Comparison of ENCODE assay signal across 9 cellular contexts in the genomic region with DNA sequence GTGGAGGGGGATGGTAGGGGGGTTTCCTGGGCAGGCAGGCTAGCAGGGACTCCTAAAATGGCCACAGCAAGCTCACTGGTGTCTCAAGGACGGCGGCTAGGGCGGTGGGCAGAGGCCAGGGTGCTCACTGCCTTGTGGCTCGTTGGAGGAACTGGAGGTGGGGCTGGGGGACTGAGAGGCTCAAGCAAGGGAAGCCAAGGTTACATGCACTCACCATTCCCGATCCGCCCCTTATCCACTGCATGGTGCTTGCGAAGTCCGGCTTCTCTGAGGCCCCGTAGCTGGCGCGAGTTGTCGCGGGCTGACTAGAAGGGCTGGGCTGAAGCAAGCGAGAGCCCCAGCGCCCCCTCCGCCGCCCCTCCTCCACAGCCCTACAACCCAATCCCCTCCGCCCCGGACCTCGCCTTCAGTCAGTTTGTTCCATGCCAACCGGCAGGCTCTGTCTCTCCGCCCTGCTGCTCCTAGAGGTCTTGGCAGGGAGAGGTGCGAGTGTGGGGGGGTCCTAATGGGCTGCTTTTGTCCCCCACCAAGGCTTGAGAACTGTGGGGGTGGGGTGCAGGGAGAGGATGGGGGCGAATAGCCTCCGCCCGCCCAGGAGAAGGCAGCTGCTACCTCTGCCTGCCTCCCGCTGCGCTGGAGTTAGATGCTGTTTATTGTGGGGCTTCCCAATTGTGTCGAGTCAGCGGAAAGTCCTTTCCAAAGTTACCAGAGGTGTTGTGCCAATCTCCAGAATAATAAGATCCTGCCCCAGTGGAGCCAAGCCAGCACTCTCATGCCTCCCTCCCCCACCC. TPM values are rescaled to one million over a fixed set of nuclear protein-coding genes. Genes with fewer than 3 reads are reported as not detected.
DNase-seq lines count a peak whose midpoint lies in the region; ATAC-seq and TF ChIP-seq lines count a peak whose summit lies in the region.
"Had no signal": no experiment of that assay in that cellular context is flagged by ENCODE, and none has a peak within 500 bp of the region (broad histone marks: within the 10 kb centered on the region; RNA-seq: fewer than 3 reads in every experiment).

ARHGEF9 (minus strand) TSS at position 313 of the 791 bp plus-strand sequence; CDS start at position 244, 69 bp downstream.

- H3K4me2 ChIP-seq in SK-N-SH: peak within 1 kb of the TSS; percentile 77

- no peaks in the 10 kb centered on the region for H3K36me3 ChIP-seq in SK-N-SH (replicated peaks in 1 of 2; ENCODE audit: control insufficient read depth in 1 of 2, insufficient read depth in 2 of 2, low read length in 1 of 2)
- no peaks in the 10 kb centered on the region for H3K36me3 ChIP-seq in esophagus squamous epithelium
- H3K36me3 ChIP-seq in muscle layer of colon (ENCODE audit: insufficient read depth, low read length): no peaks in the 10 kb centered on the region
- H3K36me3 ChIP-seq in vagina: no peaks in the 10 kb centered on the region

- no peak for TF ChIP-seq EP300 in SK-N-SH (IDR thresholded peaks at IDR 0.05; ENCODE audit: borderline replicate concordance in 1 of 2, low read depth in 1 of 2, low read length in 1 of 2)

- H3K9me2 ChIP-seq in SK-N-SH: no peaks in the 10 kb centered on the region

- H3K79me2 ChIP-seq in SK-N-SH (ENCODE audit: insufficient read depth): no peaks in the 10 kb centered on the region

- CTCF ChIA-PET in SK-N-SH (lab: Yijun Ruan, JAX): no interaction called here

- no peaks in the 10 kb centered on the region for H3F3A ChIP-seq in SK-N-SH (replicated peaks; ENCODE audit: insufficient read depth)

- H4K20me1 ChIP-seq in SK-N-SH (ENCODE audit: insufficient read depth): no peaks in the 10 kb centered on the region

- H3K27me3 ChIP-seq in SK-N-SH (ENCODE audit: insufficient read depth) (no peaks in the 10 kb centered on the region), esophagus squamous epithelium (peaks cover 0 to 3% (median under 1%) of the 10 kb centered on the region in 4 donors), muscle layer of colon (ENCODE audit: control insufficient read depth in 1 of 2, insufficient read depth in 2 of 2, low read length in 2 of 2) (peaks cover 0 to 13% of the 10 kb centered on the region in 2 donors), vagina (peaks cover 5% of the 10 kb centered on the region)

- peak within 1 kb of the TSS; percentile 70; the same call in 1 of the 2 replicates for H2AFZ ChIP-seq in SK-N-SH (ENCODE audit: low read depth)

- no peak for TF ChIP-seq RAD21 in SK-N-SH (IDR thresholded peaks at IDR 0.05; ENCODE audit: low read length)

- H3K4me3 ChIP-seq in SK-N-SH (ENCODE audit: low read depth in 2 of 2, low read length in 1 of 2) (peak within 1 kb of the TSS; percentile 43 to 44; a peak in 3 of 4 replicates), esophagus squamous epithelium (peak within 1 kb of the TSS; percentile 17 to 67 (median 44)), muscle layer of colon (ENCODE audit: low read depth in 1 of 2, low read length in 2 of 2) (peak within 1 kb of the TSS; percentile 50 to 59), vagina (peak within 1 kb of the TSS; percentile 42 to 55)

- peak; percentile 15 for DNase-seq in NCI-H1694 treated with DMSO at 0.1 percent for 48 hours (lab: John Stamatoyannopoulos, UW)
- no peak for DNase-seq in NCI-H1694 (lab: John Stamatoyannopoulos, UW)
- peak; percentile 69 for DNase-seq in SK-N-SH
- no peak for DNase-seq in esophagus squamous epithelium (lab: John Stamatoyannopoulos, UW)
- no peak for DNase-seq in vagina (ENCODE audit: extremely low spot score in 2 of 2)

- H3K27ac ChIP-seq in SK-N-SH (ENCODE audit: low read depth in 2 of 2, low read length in 1 of 2) (peak within 1 kb of the TSS in 1 of 2 experiments; percentile 30; a peak in 1 of 4 replicates), esophagus squamous epithelium (peak within 1 kb of the TSS in 3 of 4 donors; percentile 1 to 45 (median 29)), muscle layer of colon (ENCODE audit: low read depth, low read length) (peak within 1 kb of the TSS; percentile 52), vagina (peak within 1 kb of the TSS; percentile 30)
- H3K27ac ChIP-seq: C4-2B had no signal

- POLR2A ChIA-PET in SK-N-SH (lab: Yijun Ruan, JAX): interaction anchor here (1.2 to 1.8 kb wide), 2 partner anchors 30 to 40 kb away, joined by 3 to 6 read pairs; no protein-coding TSS in a partner anchor

- TF ChIP-seq POLR2A in esophagus squamous epithelium (IDR thresholded peaks at IDR 0.05) (no peak), vagina (IDR thresholded peaks at IDR 0.05) (no peak)

- no peak within 1 kb of the TSS for H3K9ac ChIP-seq in SK-N-SH
- H3K9ac ChIP-seq in muscle layer of colon (ENCODE audit: low read length): peak within 1 kb of the TSS; percentile 23

- H3K4me1 ChIP-seq in SK-N-SH (ENCODE audit: control insufficient read depth in 1 of 2, insufficient read depth in 2 of 2, low read depth in 1 of 2, low read length in 1 of 2) (no peaks in the 10 kb centered on the region; a peak in 1 of 4 replicates), esophagus squamous epithelium (no peaks in the 10 kb centered on the region), muscle layer of colon (ENCODE audit: insufficient read depth, low read length) (no peaks in the 10 kb centered on the region), vagina (no peaks in the 10 kb centered on the region)

- ATAC-seq in HG02571 (IDR thresholded peaks at IDR 0.05; ENCODE audit: unreplicated experiment) (no peak), HG02970 (IDR thresholded peaks at IDR 0.05; ENCODE audit: low FRiP score, unreplicated experiment) (no peak)

- WGBS in SK-N-SH (ENCODE audit: low lambda C conversion rate): 18% methylated on average over 12 of the region's 30 CpGs
- WGBS in esophagus squamous epithelium, 2 donors: 0 to 44% methylated on average over 5 to 13 of the region's 30 CpGs

- H3K9me3 ChIP-seq in SK-N-SH: no peaks in the 10 kb centered on the region
- H3K9me3 ChIP-seq in esophagus squamous epithelium: no peaks in the 10 kb centered on the region
- H3K9me3 ChIP-seq in muscle layer of colon (ENCODE audit: low read length): no peaks in the 10 kb centered on the region
- H3K9me3 ChIP-seq in vagina: no peaks in the 10 kb centered on the region

- intact Hi-C loops in esophagus squamous epithelium (cut with DNase I): no loop called here
- intact Hi-C loops in vagina (cut with DNase I): no loop called here

- TF ChIP-seq CTCF in SK-N-SH (IDR thresholded peaks at IDR 0.05) (no peak), esophagus squamous epithelium (IDR thresholded peaks at IDR 0.05) (no peak), vagina (IDR thresholded peaks at IDR 0.05) (no peak)

TF ChIP-seq in SK-N-SH, 30 proteins besides CTCF, POLR2A, EP300 and RAD21:
- TF ChIP-seq CHD2 (IDR thresholded peaks at IDR 0.05; ENCODE audit: low read length, partially characterized antibody) (no peak), RXRA (IDR thresholded peaks at IDR 0.05; ENCODE audit: borderline replicate concordance, low read depth) (no peak), RCOR1 (IDR thresholded peaks at IDR 0.05; ENCODE audit: low read length) (no peak), FOSL2 (IDR thresholded peaks at IDR 0.05; ENCODE audit: borderline replicate concordance, low read depth) (no peak), MEF2A (IDR thresholded peaks at IDR 0.05; ENCODE audit: borderline replicate concordance, low read depth) (no peak), EZH2phosphoT487 (IDR thresholded peaks at IDR 0.05; ENCODE audit: borderline replicate concordance, low read depth) (no peak), RFX5 (IDR thresholded peaks at IDR 0.05; ENCODE audit: low read length) (no peak), GATA2 (CRISPR knock-in tag; IDR thresholded peaks at IDR 0.05) (no peak), MXI1 (IDR thresholded peaks at IDR 0.05; ENCODE audit: low read depth, low read length) (no peak), USF1 (IDR thresholded peaks at IDR 0.05; ENCODE audit: borderline replicate concordance, low read depth) (no peak)
- TF ChIP-seq, protein P1, sequence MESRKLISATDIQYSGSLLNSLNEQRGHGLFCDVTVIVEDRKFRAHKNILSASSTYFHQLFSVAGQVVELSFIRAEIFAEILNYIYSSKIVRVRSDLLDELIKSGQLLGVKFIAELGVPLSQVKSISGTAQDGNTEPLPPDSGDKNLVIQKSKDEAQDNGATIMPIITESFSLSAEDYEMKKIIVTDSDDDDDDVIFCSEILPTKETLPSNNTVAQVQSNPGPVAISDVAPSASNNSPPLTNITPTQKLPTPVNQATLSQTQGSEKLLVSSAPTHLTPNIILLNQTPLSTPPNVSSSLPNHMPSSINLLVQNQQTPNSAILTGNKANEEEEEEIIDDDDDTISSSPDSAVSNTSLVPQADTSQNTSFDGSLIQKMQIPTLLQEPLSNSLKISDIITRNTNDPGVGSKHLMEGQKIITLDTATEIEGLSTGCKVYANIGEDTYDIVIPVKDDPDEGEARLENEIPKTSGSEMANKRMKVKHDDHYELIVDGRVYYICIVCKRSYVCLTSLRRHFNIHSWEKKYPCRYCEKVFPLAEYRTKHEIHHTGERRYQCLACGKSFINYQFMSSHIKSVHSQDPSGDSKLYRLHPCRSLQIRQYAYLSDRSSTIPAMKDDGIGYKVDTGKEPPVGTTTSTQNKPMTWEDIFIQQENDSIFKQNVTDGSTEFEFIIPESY (IDR thresholded peaks at IDR 0.05; ENCODE audit: borderline replicate concordance, low read depth): no peak
- TF ChIP-seq, protein P2, sequence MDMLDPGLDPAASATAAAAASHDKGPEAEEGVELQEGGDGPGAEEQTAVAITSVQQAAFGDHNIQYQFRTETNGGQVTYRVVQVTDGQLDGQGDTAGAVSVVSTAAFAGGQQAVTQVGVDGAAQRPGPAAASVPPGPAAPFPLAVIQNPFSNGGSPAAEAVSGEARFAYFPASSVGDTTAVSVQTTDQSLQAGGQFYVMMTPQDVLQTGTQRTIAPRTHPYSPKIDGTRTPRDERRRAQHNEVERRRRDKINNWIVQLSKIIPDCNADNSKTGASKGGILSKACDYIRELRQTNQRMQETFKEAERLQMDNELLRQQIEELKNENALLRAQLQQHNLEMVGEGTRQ (IDR thresholded peaks at IDR 0.05; ENCODE audit: borderline replicate concordance, low read depth, low read length): no peak
TF ChIP-seq in SK-N-SH: peak in this region for 0.

RNA-seq across cellular contexts. Expression of gene ARHGEF9, which starts in this region (rescaled TPM):
- polyA plus RNA-seq in SK-N-SH (2012; rRNA removed): 6.4 and 8.1 TPM in 2 replicates
- 5.1 and 5.7 TPM in 2 replicates for polyA plus RNA-seq in SK-N-SH (2012; cell fraction: cytosol; rRNA removed)
- polyA plus RNA-seq in SK-N-SH (2012; cell fraction: nucleus; rRNA removed): 16.8 and 17.9 TPM in 2 replicates
- total RNA-seq in esophagus squamous epithelium (10 to 100 TPM in 3 of 4 donors, 1 to 10 TPM in 1; 7.2 to 25.2 (median 12.0) TPM), vagina (10.3 TPM)

Comparison
In these comparisons a context has a peak if more than half of its experiments do, and no peak if none do; other contexts are left out.
1. DNase-seq: peak in NCI-H1694 treated with DMSO at 0.1 percent for 48 hours (single experiment) and SK-N-SH (single experiment); none in NCI-H1694 (single experiment), esophagus squamous epithelium (single experiment) and vagina (0 of 2).
2. Peak in every context shown above with its lines, with median percentiles within 50 percentile points of each other: H3K4me3 ChIP-seq.